18 cellular contexts compared by ENCODE assay signal in genomic region chr2:173432049-173432754, GRCh38.
A peak's percentile ranks its signal among the peaks of the same experiment; 100 is the strongest.
DNase-seq lines count a peak whose midpoint lies in the region; ATAC-seq, FAIRE-seq and TF ChIP-seq lines count a peak whose summit lies in the region.
"Had no signal": no experiment of that assay in that cellular context is flagged by ENCODE, and none has a peak within 500 bp of the region (broad histone marks: within the 10 kb centered on the region; RNA-seq: fewer than 3 reads in every experiment).

No MANE protein-coding gene starts in this region.

- peak overlapping the region; percentile 47 for H3K9ac ChIP-seq in adipocyte (ENCODE audit: low read length)

- H3K36me3 Mint-ChIP-seq in naive thymus-derived CD4-positive, alpha-beta T cell, result no peaks in the 10 kb centered on the region
- H3K36me3 Mint-ChIP-seq: brain had no signal

- peaks cover 0 to 1% (median 0%) of the 10 kb centered on the region in 11 donors for H3K9me3 Mint-ChIP-seq in naive thymus-derived CD4-positive, alpha-beta T cell

- H3K4me1 Mint-ChIP-seq in naive thymus-derived CD4-positive, alpha-beta T cell, result peaks cover 1 to 18% (median 9%) of the 10 kb centered on the region in 7 donors

- H3K27ac Mint-ChIP-seq in naive thymus-derived CD4-positive, alpha-beta T cell, result no peak overlapping the region
- H3K27ac Mint-ChIP-seq: brain had no signal

- H3K27ac ChIP-seq in naive thymus-derived CD4-positive, alpha-beta T cell (ENCODE audit: low read depth, low read length), result no peak overlapping the region
- H3K27ac ChIP-seq: WERI-Rb-1 had no signal

- no peaks in the 10 kb centered on the region for H3K36me3 ChIP-seq in adipocyte (ENCODE audit: control insufficient read depth, insufficient read depth, low read length, severe bottlenecking)
- no peaks in the 10 kb centered on the region for H3K36me3 ChIP-seq in naive thymus-derived CD4-positive, alpha-beta T cell (ENCODE audit: control insufficient read depth in 2 of 3, insufficient read depth in 3 of 3, low read length in 3 of 3)
- H3K36me3 ChIP-seq: WERI-Rb-1 had no signal

- no peaks in the 10 kb centered on the region for H3K9me3 ChIP-seq in adipocyte (ENCODE audit: control insufficient read depth, low read length)
- no peaks in the 10 kb centered on the region for H3K9me3 ChIP-seq in naive thymus-derived CD4-positive, alpha-beta T cell (ENCODE audit: control insufficient read depth in 2 of 3, low read length in 3 of 3)

- TF ChIP-seq CTCF in NB4 (IDR thresholded peaks at IDR 0.05; ENCODE audit: low read depth, low read length), result no peak

- no peak for TF ChIP-seq POLR2A in GM12891 (IDR thresholded peaks at IDR 0.05; ENCODE audit: low read depth, low read length)
- TF ChIP-seq POLR2A in NB4 (IDR thresholded peaks at IDR 0.05; ENCODE audit: extremely low read depth, insufficient read length), result no peak

- no peak for FAIRE-seq in GM12891 (lab: Jason Lieb, UNC)
- FAIRE-seq: islet of Langerhans had no signal

- peak; percentile 32 for ATAC-seq in naive thymus-derived CD4-positive, alpha-beta T cell
- no peak for ATAC-seq in HG02642 (IDR thresholded peaks at IDR 0.05; ENCODE audit: poor library complexity, unreplicated experiment)
- ATAC-seq in stimulated activated naive CD8-positive, alpha-beta T cell treated with anti-CD3 and anti-CD28 coated beads, Interleukin-15, Interleukin-2, amounts not matched to agents 100 U/mL and 50 U/mL, for 24 hours, result no peak

- intact Hi-C loops in naive thymus-derived CD4-positive, alpha-beta T cell (cut with micrococcal nuclease), result no loop called here

- peaks cover 63% of the 10 kb centered on the region for H3K4me1 ChIP-seq in adipocyte (ENCODE audit: control insufficient read depth, insufficient read depth, low read length)
- no peaks in the 10 kb centered on the region for H3K4me1 ChIP-seq in naive thymus-derived CD4-positive, alpha-beta T cell (ENCODE audit: control insufficient read depth in 2 of 2, insufficient read depth in 2 of 2, low read length in 2 of 2)

- no peak overlapping the region for H3K4me3 Mint-ChIP-seq in naive thymus-derived CD4-positive, alpha-beta T cell
- H3K4me3 Mint-ChIP-seq: brain had no signal

- DNase-seq in GM12891 (ENCODE audit: insufficient read length, low spot score) (no peak), NB4 (ENCODE audit: low read depth) (peak; percentile 91), adipocyte (ENCODE audit: low read depth) (peak; percentile 84), NCI-H2107 treated with DMSO at 0.1 percent for 48 hours (lab: John Stamatoyannopoulos, UW; ENCODE audit: unreplicated experiment) (no peak), Ammon's horn (ENCODE audit: low spot score) (no peak)
- DNase-seq in naive thymus-derived CD4-positive, alpha-beta T cell, result no peak
- DNase-seq in stimulated activated naive CD8-positive, alpha-beta T cell treated with anti-CD3 and anti-CD28 coated beads, Interleukin-15, Interleukin-2, amounts not matched to agents 100 U/mL and 50 U/mL, for 24 hours, result no peak
- DNase-seq: activated gamma-delta T cell treated with Interleukin-2 at 50 U/mL for 16 hours; DMS79; effector memory CD4-positive, alpha-beta T cell; H7; KG1; NCI-H2081; WERI-Rb-1 had no signal

- POLR2A ChIA-PET in naive thymus-derived CD4-positive, alpha-beta T cell (lab: Charles Lee), result no interaction called here

- no peaks in the 10 kb centered on the region for H3K27me3 ChIP-seq in adipocyte (replicated peaks; ENCODE audit: control insufficient read depth, insufficient read depth, low read length)
- no peaks in the 10 kb centered on the region for H3K27me3 ChIP-seq in naive thymus-derived CD4-positive, alpha-beta T cell (ENCODE audit: control insufficient read depth in 2 of 2, insufficient read depth in 2 of 2, low read length in 2 of 2)

- H3K27me3 Mint-ChIP-seq in naive thymus-derived CD4-positive, alpha-beta T cell, result peaks cover 5 to 35% (median 9%) of the 10 kb centered on the region in 5 donors

- H3K4me3 ChIP-seq in NB4 (ENCODE audit: low read depth, low read length) (no peak overlapping the region), adipocyte (ENCODE audit: low read length) (peak overlapping the region; percentile 53)
- H3K4me3 ChIP-seq in naive thymus-derived CD4-positive, alpha-beta T cell (ENCODE audit: low read length), result no peak overlapping the region
- H3K4me3 ChIP-seq: smooth muscle cell had no signal

- CTCF ChIA-PET in naive thymus-derived CD4-positive, alpha-beta T cell (lab: Charles Lee), result no interaction called here

TF ChIP-seq in GM12891, 5 proteins besides CTCF, POLR2A, EP300 and RAD21:
- TF ChIP-seq POLR2AphosphoS5 (IDR thresholded peaks at IDR 0.05; ENCODE audit: low read depth, low read length), result no peak
- TF ChIP-seq SPI1 (IDR thresholded peaks at IDR 0.05; ENCODE audit: low read depth, low read length), result peak; percentile 84
- TF ChIP-seq TAF1 (IDR thresholded peaks at IDR 0.05; ENCODE audit: low read depth, low read length), result no peak
- TF ChIP-seq POU2F2 (IDR thresholded peaks at IDR 0.05; ENCODE audit: low read depth, low read length), result no peak

Comparison
In these comparisons a context has a peak if more than half of its experiments do, and no peak if none do; other contexts are left out.
1. DNase-seq: peak in NB4 (single experiment) and adipocyte (single experiment); none in GM12891 (single experiment), naive thymus-derived CD4-positive, alpha-beta T cell (0 of 9), NCI-H2107 treated with DMSO at 0.1 percent for 48 hours (single experiment), stimulated activated naive CD8-positive, alpha-beta T cell treated with anti-CD3 and anti-CD28 coated beads, Interleukin-15, Interleukin-2, amounts not matched to agents 100 U/mL and 50 U/mL, for 24 hours (single experiment) and Ammon's horn (single experiment).